Comparison of ENCODE assay signal across 13 cellular contexts in the genomic region with DNA sequence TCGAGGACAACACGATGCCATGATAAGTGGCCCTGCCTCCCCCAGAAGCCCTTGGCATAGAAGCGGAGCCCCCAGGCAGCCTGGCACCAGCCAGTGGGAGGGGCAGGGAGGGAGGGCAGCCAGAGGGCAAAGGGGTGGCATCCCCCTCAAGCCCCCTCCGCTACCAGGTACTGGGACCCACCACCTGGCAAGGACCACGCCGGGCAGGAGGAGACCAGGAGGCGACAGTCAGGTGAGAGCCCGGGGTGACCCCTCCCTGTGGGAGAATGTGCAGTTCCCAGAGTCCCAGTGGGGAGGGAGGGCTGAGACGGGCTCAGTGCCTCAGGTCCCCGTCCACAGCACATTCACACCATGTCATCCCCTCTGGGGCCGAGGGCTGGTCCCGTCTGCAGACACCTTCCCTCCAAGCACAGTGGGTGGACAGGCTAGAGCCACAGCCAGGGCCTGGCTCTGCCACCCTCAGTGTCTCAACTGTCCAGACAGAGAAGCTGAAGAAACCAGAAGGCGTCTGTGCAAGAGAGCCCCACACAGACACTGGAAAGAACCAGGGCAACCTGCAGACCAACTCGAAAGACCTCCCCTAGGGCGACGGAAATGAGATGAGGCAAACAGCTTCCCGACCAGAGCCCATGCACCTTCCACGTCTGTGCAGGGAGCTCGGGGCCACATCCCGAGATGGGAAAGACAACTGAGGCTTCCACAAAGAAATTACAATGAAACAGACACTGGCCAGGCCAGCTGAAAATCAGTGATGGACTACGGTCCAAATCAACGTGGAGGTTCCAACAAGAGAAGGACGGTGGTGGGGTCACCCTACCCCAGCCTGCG. TPM values are rescaled to one million over a fixed set of nuclear protein-coding genes. Genes with fewer than 3 reads are reported as not detected.
A peak's percentile ranks its signal among the peaks of the same experiment; 100 is the strongest.
DNase-seq lines count a peak whose midpoint lies in the region; ATAC-seq, FAIRE-seq and TF ChIP-seq lines count a peak whose summit lies in the region.
"Had no signal": no experiment of that assay in that cellular context is flagged by ENCODE, and none has a peak within 500 bp of the region (broad histone marks: within the 10 kb centered on the region; RNA-seq: fewer than 3 reads in every experiment).

No MANE protein-coding gene starts in this region.

- in situ Hi-C loops in IMR-90 (cut with MboI; ENCODE audit: low sequenced_read_pairs), result no loop called here
- in situ Hi-C loops in HepG2 (cut with HindIII; ENCODE audit: extremely low pct_ligation_motif_present, low pct_unique_long_range_greater_than_20kb), result no loop called here

- DNase-seq in IMR-90, result no peak
- no peak for DNase-seq in breast epithelium (ENCODE audit: low spot score in 2 of 2)
- no peak for DNase-seq in HepG2 (ENCODE audit: low spot score)
- peak; percentile 1 for DNase-seq in stimulated activated naive CD8-positive, alpha-beta T cell treated with anti-CD3 and anti-CD28 coated beads, Interleukin-15, Interleukin-2, amounts not matched to agents 100 U/mL and 50 U/mL, for 24 hours
- DNase-seq in NCI-H2107 (lab: John Stamatoyannopoulos, UW), result no peak
- DNase-seq: activated CD8-positive, alpha-beta memory T cell treated with anti-CD3 and anti-CD28 coated beads, Interleukin-2, amount 50 U/mL, for 4 hours; DMS53; KG1; NCI-H2171; retina had no signal

- no peak overlapping the region for H3K27ac ChIP-seq in IMR-90 (ENCODE audit: insufficient read depth, low read length)
- peak overlapping the region; percentile 16 to 21 for H3K27ac ChIP-seq in breast epithelium
- H3K27ac ChIP-seq in HepG2 (ENCODE audit: extremely low read length, insufficient read depth, low read length), result peak overlapping the region; percentile 2

- TF ChIP-seq RAD21 in IMR-90 (IDR thresholded peaks at IDR 0.05; ENCODE audit: low read length), result no peak
- no peak for TF ChIP-seq RAD21 in HepG2 (CRISPR knock-in tag; IDR thresholded peaks at IDR 0.05)

- H4K91ac ChIP-seq in IMR-90 (ENCODE audit: insufficient read depth, low read depth, low read length), result no peak overlapping the region

- no peak overlapping the region for H3K18ac ChIP-seq in IMR-90 (ENCODE audit: low read depth, low read length)

- H3K9me1 ChIP-seq in IMR-90 (ENCODE audit: insufficient read depth, low read length), result peaks cover 7% of the 10 kb centered on the region; the same call in 1 of the 2 replicates

- H4K20me1 ChIP-seq in IMR-90 (ENCODE audit: insufficient read depth, low read length), result peaks cover 80% of the 10 kb centered on the region
- peaks cover 14% of the 10 kb centered on the region; the same call in 1 of the 2 replicates for H4K20me1 ChIP-seq in HepG2 (ENCODE audit: insufficient read depth, low read length)

- H3K9ac ChIP-seq in IMR-90 (ENCODE audit: low read depth, low read length), result no peak overlapping the region
- H3K9ac ChIP-seq in HepG2 (ENCODE audit: insufficient read depth, low read depth, low read length), result peak overlapping the region; percentile 20; the same call in 1 of the 2 replicates

- peaks cover 78% of the 10 kb centered on the region for H3K79me2 ChIP-seq in HepG2 (ENCODE audit: insufficient read depth, low read length)

- dilution Hi-C loops in IMR-90 (cut with HindIII; ENCODE audit: low sequenced_read_pairs, unreplicated experiment), result no loop called here

- FAIRE-seq in HepG2 (lab: Jason Lieb, UNC), result no peak

- POLR2A ChIA-PET in IMR-90 (lab: Charles Lee; ENCODE audit: unreplicated experiment) (no interaction called here), HepG2 (lab: Yijun Ruan, JAX) (interaction anchor here (0.6 kb wide), 1 partner anchor 32 kb away, joined by 4 read pairs; no protein-coding TSS in a partner anchor)

- H3K36me3 ChIP-seq in IMR-90 (ENCODE audit: control insufficient read depth, insufficient read depth, low read length) (peaks cover 13% of the 10 kb centered on the region), breast epithelium (peaks cover 8% of the 10 kb centered on the region), HepG2 (replicated peaks in 1 of 2; ENCODE audit: control insufficient read depth in 1 of 2, insufficient read depth in 2 of 2, low read length in 2 of 2) (peaks cover 8 to 20% of the 10 kb centered on the region in 2 experiments; a peak in 4 of 5 replicates)

- no peak overlapping the region for H4K5ac ChIP-seq in IMR-90 (ENCODE audit: low read depth, low read length)

- no peak overlapping the region for H3K23ac ChIP-seq in IMR-90 (ENCODE audit: low read depth, low read length)

- intact Hi-C loops in IMR-90 (cut with micrococcal nuclease), result no loop called here
- intact Hi-C loops in breast epithelium (cut with DNase I; ENCODE audit: low total_unique reads), result loop anchor here (5.0 kb wide), 1 partner anchor 1134 kb away; no protein-coding TSS in a partner anchor
- intact Hi-C loops in HepG2 (cut with micrococcal nuclease; ENCODE audit: unreplicated experiment), result no loop called here

- H3K9me3 ChIP-seq in IMR-90 (ENCODE audit: control insufficient read depth, insufficient read depth, low read length), result no peaks in the 10 kb centered on the region
- H3K9me3 ChIP-seq in breast epithelium, result no peaks in the 10 kb centered on the region
- no peaks in the 10 kb centered on the region for H3K9me3 ChIP-seq in HepG2 (ENCODE audit: low read length)

- BruUV-seq in IMR-90 (replicated peaks; lab: Mats Ljungman, UMichigan) (no TSS peak), HepG2 (replicated peaks; lab: Mats Ljungman, UMichigan) (no TSS peak)

- H2BK120ac ChIP-seq in IMR-90 (ENCODE audit: low read depth, low read length), result no peak overlapping the region

- H3K4me2 ChIP-seq in IMR-90 (ENCODE audit: low read depth, low read length) (no peak overlapping the region), HepG2 (ENCODE audit: low read depth, low read length) (no peak overlapping the region; the same call in 1 of the 2 replicates)

- ATAC-seq in IMR-90 (ENCODE audit: low read depth), result no peak
- ATAC-seq in HepG2, result no peak
- ATAC-seq in stimulated activated naive CD8-positive, alpha-beta T cell treated with anti-CD3 and anti-CD28 coated beads, Interleukin-15, Interleukin-2, amounts not matched to agents 100 U/mL and 50 U/mL, for 24 hours, result no peak
- no peak for ATAC-seq in GM21576 (IDR thresholded peaks at IDR 0.05; ENCODE audit: unreplicated experiment)
- ATAC-seq in GM21737 (IDR thresholded peaks at IDR 0.05; ENCODE audit: unreplicated experiment), result no peak
- ATAC-seq in GM21367 (IDR thresholded peaks at IDR 0.05; ENCODE audit: unreplicated experiment), result no peak

- H3K14ac ChIP-seq in IMR-90 (replicated peaks; ENCODE audit: low read depth, low read length), result no peak overlapping the region

- no peak overlapping the region for H2BK15ac ChIP-seq in IMR-90 (ENCODE audit: low read depth, low read length)

- H3K4ac ChIP-seq in IMR-90 (ENCODE audit: low read depth, low read length), result no peak overlapping the region

- no peak overlapping the region for H3K56ac ChIP-seq in IMR-90 (ENCODE audit: extremely low read depth, insufficient read depth, low read length)

- WGBS in IMR-90 (ENCODE audit: extremely low coverage in 2 of 2, insufficient read length in 1 of 2), 2 experiments, result 90% methylated on average over 10 of the region's 24 CpGs; no CpG with 5 or more reads in 1 of the 2 experiments
- WGBS in HepG2 (ENCODE audit: low lambda C conversion rate), result 95% methylated on average over 14 of the region's 24 CpGs

- H2AFZ ChIP-seq in IMR-90 (replicated peaks; ENCODE audit: low read length, poor library complexity) (no peak overlapping the region), HepG2 (ENCODE audit: low read length) (no peak overlapping the region)

- H2BK5ac ChIP-seq in IMR-90 (ENCODE audit: low read depth, low read length, poor library complexity, severe bottlenecking), result no peak overlapping the region

- H3K27me3 ChIP-seq in IMR-90 (ENCODE audit: control insufficient read depth, insufficient read depth, low read length), result no peaks in the 10 kb centered on the region
- H3K27me3 ChIP-seq in breast epithelium, result no peaks in the 10 kb centered on the region
- no peaks in the 10 kb centered on the region for H3K27me3 ChIP-seq in HepG2 (ENCODE audit: control insufficient read depth in 1 of 2, insufficient read depth in 2 of 2, low read length in 2 of 2)

- H4K8ac ChIP-seq in IMR-90 (ENCODE audit: low read depth in 2 of 2, low read length in 2 of 2), result no peak overlapping the region

- peak overlapping the region; percentile 83 for H2AK9ac ChIP-seq in IMR-90 (replicated peaks; ENCODE audit: low read depth, low read length, poor library complexity)

- CTCF ChIA-PET in IMR-90 (lab: Yijun Ruan, JAX), result no interaction called here
- CTCF ChIA-PET in HepG2 (lab: Yijun Ruan, JAX; ENCODE audit: low intra/inter-chr PET ratio, low total read pairs), result no interaction called here

- H3K79me1 ChIP-seq in IMR-90 (ENCODE audit: low read depth in 1 of 2, low read length in 2 of 2), result peaks cover 41 to 81% of the 10 kb centered on the region in 2 experiments

- TF ChIP-seq EP300 in HepG2 (IDR thresholded peaks at IDR 0.05; ENCODE audit: low read depth in 2 of 2, low read length in 2 of 2) (no peak), HepG2 (CRISPR knock-in tag; IDR thresholded peaks at IDR 0.05; ENCODE audit: borderline replicate concordance) (no peak)

- TF ChIP-seq CTCF in IMR-90 (conservative IDR thresholded peaks at IDR 0.05; ENCODE audit: low read depth, low read length) (no peak), breast epithelium (IDR thresholded peaks at IDR 0.05) (no peak), HepG2 (CRISPR knock-in tag; IDR thresholded peaks at IDR 0.05) (no peak)

- H3K4me3 ChIP-seq in IMR-90 (ENCODE audit: insufficient read depth, low read depth, low read length), result no peak overlapping the region
- H3K4me3 ChIP-seq in breast epithelium, result peak overlapping the region in 2 of 3 donors; percentile 4 to 52
- no peak overlapping the region for H3K4me3 ChIP-seq in HepG2 (replicated peaks in 1 of 3; ENCODE audit: insufficient read depth in 1 of 3, low read depth in 2 of 3, low read length in 3 of 3)

- H3K4me1 ChIP-seq in IMR-90 (ENCODE audit: control insufficient read depth, insufficient read depth, low read length) (peaks cover 18% of the 10 kb centered on the region), breast epithelium (peaks cover 21 to 26% of the 10 kb centered on the region in 2 donors), HepG2 (ENCODE audit: insufficient read depth, low read length) (peaks cover 63% of the 10 kb centered on the region)

- no peak overlapping the region for H2BK20ac ChIP-seq in IMR-90 (ENCODE audit: low read depth, low read length)

- no peak overlapping the region for H2AK5ac ChIP-seq in IMR-90 (ENCODE audit: low read depth, low read length)

- no peak for TF ChIP-seq POLR2A in IMR-90 (IDR thresholded peaks at IDR 0.05; ENCODE audit: low read depth, low read length)
- TF ChIP-seq POLR2A in breast epithelium (IDR thresholded peaks at IDR 0.05), result no peak
- no peak for TF ChIP-seq POLR2A in HepG2 (IDR thresholded peaks at IDR 0.05; ENCODE audit: insufficient read depth in 1 of 2, low read depth in 2 of 2, low read length in 2 of 2)

RNA-seq across cellular contexts. Expression of gene BRD3, which starts 11.1 kb away (rescaled TPM):
- total RNA-seq in IMR-90 (2012; rRNA removed), result 2.2 and 3.6 TPM in 2 replicates
- polyA plus RNA-seq in IMR-90 (2012; rRNA removed), result 7.1 and 7.2 TPM in 2 replicates
- polyA plus RNA-seq in IMR-90 (2012; cell fraction: cytosol; rRNA removed), result 10.8 and 13.9 TPM in 2 replicates
- 16.3 and 23.7 TPM in 2 replicates for polyA plus RNA-seq in IMR-90 (2012; cell fraction: nucleus; rRNA removed; ENCODE audit: low replicate concordance)
- total RNA-seq in breast epithelium, result 10 to 100 TPM; 21.6 to 26.2 (median 24.6) TPM
- 5.9 and 11.2 TPM in 2 replicates for total RNA-seq in HepG2 (2016; rRNA removed; fragmentation: Illumina TruSeq; extraction: Trizol)
- total RNA-seq in HepG2 (2016; cell fraction: cytosol; rRNA removed; fragmentation: Illumina TruSeq; extraction: Trizol; ENCODE audit: low read depth), result 1.2 TPM in 2 replicates
- 7.7 and 8.4 TPM in 2 replicates for total RNA-seq in HepG2 (2016; cell fraction: insoluble cytoplasmic fraction; rRNA removed; fragmentation: Illumina TruSeq; extraction: Trizol)
- 4.3 and 4.8 TPM in 2 replicates for total RNA-seq in HepG2 (2016; cell fraction: membrane; rRNA removed; fragmentation: Illumina TruSeq; extraction: Trizol)
- total RNA-seq in HepG2 (2016; cell fraction: nucleus; rRNA removed; fragmentation: Illumina TruSeq; extraction: Trizol), result 8.6 and 9.0 TPM in 2 replicates
- 12.8 and 12.9 TPM in 2 replicates for polyA plus RNA-seq in HepG2 (2011; rRNA removed)
- 7.3 and 8.3 TPM in 2 replicates for polyA plus RNA-seq in HepG2 (2011; cell fraction: cytosol; rRNA removed)
- polyA plus RNA-seq in HepG2 (2011; cell fraction: nucleus; rRNA removed), result 33.7 and 42.3 TPM in 2 replicates
- polyA plus RNA-seq in HepG2 (2012), result 22.7 and 27.4 TPM in 2 replicates
- 1.8 and 2.3 TPM in 2 replicates for polyA plus RNA-seq in HepG2 (2016; cell fraction: cytosol; fragmentation: Illumina TruSeq; extraction: Trizol; ENCODE audit: low read depth)
- 12.6 and 17.1 TPM in 2 replicates for polyA plus RNA-seq in HepG2 (2016; cell fraction: insoluble cytoplasmic fraction; fragmentation: Illumina TruSeq; extraction: Trizol; ENCODE audit: low read depth)
- polyA plus RNA-seq in HepG2 (2016; cell fraction: membrane; fragmentation: Illumina TruSeq; extraction: Trizol; ENCODE audit: low read depth), result 4.3 and 4.6 TPM in 2 replicates
- polyA plus RNA-seq in HepG2 (2016; cell fraction: nucleus; fragmentation: Illumina TruSeq; extraction: Trizol; ENCODE audit: insufficient read depth, low read depth), result 21.2 and 21.4 TPM in 2 replicates
- 15.0 and 25.5 TPM in 2 replicates for polyA minus RNA-seq in HepG2 (2011; rRNA and poly(A)+ RNA removed; ENCODE audit: low replicate concordance)
- 23.5 and 27.0 TPM in 2 replicates for polyA minus RNA-seq in HepG2 (2011; cell fraction: cytosol; rRNA and poly(A)+ RNA removed)
- 13.3 and 16.8 TPM in 2 replicates for polyA minus RNA-seq in HepG2 (2011; cell fraction: nucleus; rRNA and poly(A)+ RNA removed)

RNA-seq across cellular contexts. Expression of gene BRD3OS, which starts 31.4 kb away (rescaled TPM):
- total RNA-seq in IMR-90 (2012; rRNA removed) (15.3 and 15.8 TPM in 2 replicates), breast epithelium (10 to 100 TPM; 11.1 to 14.4 (median 11.4) TPM), HepG2 (2016; rRNA removed; fragmentation: Illumina TruSeq; extraction: Trizol) (4.9 and 5.0 TPM in 2 replicates)
- polyA plus RNA-seq in IMR-90 (2012; rRNA removed) (19.3 and 20.7 TPM in 2 replicates), HepG2 (2011; rRNA removed) (3.9 and 5.7 TPM in 2 replicates)
- polyA plus RNA-seq in IMR-90 (2012; cell fraction: cytosol; rRNA removed), result 13.9 and 14.8 TPM in 2 replicates
- polyA plus RNA-seq in IMR-90 (2012; cell fraction: nucleus; rRNA removed; ENCODE audit: low replicate concordance), result 9.0 and 16.2 TPM in 2 replicates
- total RNA-seq in HepG2 (2016; cell fraction: cytosol; rRNA removed; fragmentation: Illumina TruSeq; extraction: Trizol; ENCODE audit: low read depth), result 2.6 and 4.1 TPM in 2 replicates
- total RNA-seq in HepG2 (2016; cell fraction: insoluble cytoplasmic fraction; rRNA removed; fragmentation: Illumina TruSeq; extraction: Trizol), result 4.9 and 5.5 TPM in 2 replicates
- 10.3 and 11.9 TPM in 2 replicates for total RNA-seq in HepG2 (2016; cell fraction: membrane; rRNA removed; fragmentation: Illumina TruSeq; extraction: Trizol)
- 3.1 and 4.3 TPM in 2 replicates for total RNA-seq in HepG2 (2016; cell fraction: nucleus; rRNA removed; fragmentation: Illumina TruSeq; extraction: Trizol)
- 3.3 and 4.0 TPM in 2 replicates for polyA plus RNA-seq in HepG2 (2011; cell fraction: cytosol; rRNA removed)
- polyA plus RNA-seq in HepG2 (2011; cell fraction: nucleus; rRNA removed), result 3.3 and 3.7 TPM in 2 replicates
- 2.3 and 2.6 TPM in 2 replicates for polyA plus RNA-seq in HepG2 (2012)
- polyA plus RNA-seq in HepG2 (2016; cell fraction: cytosol; fragmentation: Illumina TruSeq; extraction: Trizol; ENCODE audit: low read depth), result 4.5 and 6.0 TPM in 2 replicates
- polyA plus RNA-seq in HepG2 (2016; cell fraction: insoluble cytoplasmic fraction; fragmentation: Illumina TruSeq; extraction: Trizol; ENCODE audit: low read depth), result 5.4 and 5.8 TPM in 2 replicates
- 8.8 and 10.1 TPM in 2 replicates for polyA plus RNA-seq in HepG2 (2016; cell fraction: membrane; fragmentation: Illumina TruSeq; extraction: Trizol; ENCODE audit: low read depth)
- 4.3 and 5.4 TPM in 2 replicates for polyA plus RNA-seq in HepG2 (2016; cell fraction: nucleus; fragmentation: Illumina TruSeq; extraction: Trizol; ENCODE audit: insufficient read depth, low read depth)
- 5.6 and 12.7 TPM in 2 replicates for polyA minus RNA-seq in HepG2 (2011; rRNA and poly(A)+ RNA removed; ENCODE audit: low replicate concordance)
- 2.5 and 3.1 TPM in 2 replicates for polyA minus RNA-seq in HepG2 (2011; cell fraction: cytosol; rRNA and poly(A)+ RNA removed)
- polyA minus RNA-seq in HepG2 (2011; cell fraction: nucleus; rRNA and poly(A)+ RNA removed), result 1.5 and 2.1 TPM in 2 replicates

Comparison
In these comparisons a context has a peak if more than half of its experiments do, and no peak if none do; other contexts are left out.
1. H3K4me3 ChIP-seq: peak in breast epithelium (2 of 3); none in IMR-90 (single experiment) and HepG2 (0 of 3).